ENCODE assay signal across 8 cellular contexts in the genomic region with DNA sequence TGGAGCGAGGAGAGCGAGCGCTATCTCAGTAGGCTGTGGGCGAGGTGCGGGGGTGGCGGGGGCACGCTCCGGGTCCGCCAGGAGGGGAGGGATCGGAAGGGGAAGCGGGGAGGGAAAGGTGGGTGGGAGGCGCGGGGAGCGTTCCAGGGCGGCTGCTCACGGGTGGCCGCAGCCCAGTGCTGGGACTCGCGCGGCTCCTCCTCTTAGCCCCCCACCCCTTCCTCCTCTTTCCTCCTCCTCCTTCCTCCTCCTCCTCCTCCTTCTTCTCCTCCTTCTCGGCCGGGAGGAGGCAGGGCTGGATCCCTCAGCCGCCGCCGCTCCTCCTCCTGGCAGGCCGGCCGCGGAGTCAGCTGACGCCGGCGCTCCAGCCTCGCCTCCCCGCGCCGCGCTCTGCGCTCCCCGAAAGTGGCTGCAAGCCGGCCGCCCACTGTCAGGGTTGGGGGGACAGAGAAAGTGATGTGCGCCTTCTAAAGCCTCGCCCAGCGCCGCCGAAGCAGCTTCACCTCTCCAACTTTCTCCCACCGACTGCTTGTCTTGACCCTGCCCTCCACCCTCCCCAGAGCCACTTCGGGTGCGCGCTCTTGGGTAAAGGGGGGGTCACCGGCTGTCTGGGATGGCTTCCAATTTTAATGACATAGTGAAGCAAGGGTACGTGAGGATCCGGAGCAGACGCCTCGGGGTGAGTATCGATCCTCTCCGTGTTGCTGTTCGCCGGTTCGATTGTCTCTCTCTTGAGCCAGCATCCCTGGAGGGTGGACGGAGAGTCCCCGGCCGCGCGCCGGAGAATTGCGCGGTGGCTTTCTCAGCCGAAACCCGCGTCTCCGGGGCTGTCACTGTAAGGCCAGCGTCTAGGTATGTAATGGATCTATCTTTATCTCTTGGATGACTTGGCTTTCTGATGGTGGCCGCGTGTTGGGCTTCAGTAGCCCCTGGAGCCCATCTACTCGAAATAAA. TPM values are rescaled to one million over a fixed set of nuclear protein-coding genes. Genes with fewer than 3 reads are reported as not detected.
DNase-seq lines count a peak whose midpoint lies in the region; ATAC-seq, FAIRE-seq and TF ChIP-seq lines count a peak whose summit lies in the region.

Gene DOK5, plus strand, starts transcription at position 260 of the 954 bp plus-strand sequence. Its CDS starts 354 bp downstream, at position 614.

- peaks cover 0 to 9% (median 5%) of the 10 kb centered on the region in 4 donors for H3K4me1 ChIP-seq in liver (ENCODE audit: control insufficient read depth in 4 of 4, insufficient read depth in 4 of 4, low read length in 3 of 4)

- 4% methylated on average over 75 of the region's 75 CpGs for WGBS in liver

- FAIRE-seq in H54 (lab: Jason Lieb, UNC), result no peak

- H3K9ac ChIP-seq in liver (ENCODE audit: low read depth in 1 of 2, low read length in 2 of 2), result no peak within 1 kb of the TSS

- peaks cover 3 to 29% (median 10%) of the 10 kb centered on the region in 4 donors for H3K27me3 ChIP-seq in liver (ENCODE audit: control insufficient read depth in 4 of 4, insufficient read depth in 4 of 4, low read length in 3 of 4)
- peaks cover 74% of the 10 kb centered on the region for H3K27me3 ChIP-seq in WERI-Rb-1 (ENCODE audit: insufficient read depth, low read depth, severe bottlenecking)

- H3K27ac ChIP-seq in liver (ENCODE audit: low read depth in 1 of 2, low read length in 2 of 2), result no peak within 1 kb of the TSS
- H3K27ac ChIP-seq in WERI-Rb-1, result no peak within 1 kb of the TSS

- H3K9me3 ChIP-seq in liver (ENCODE audit: control insufficient read depth in 4 of 4, low read length in 3 of 4) (peaks cover 0 to 5% (median 0%) of the 10 kb centered on the region in 4 donors), WERI-Rb-1 (ENCODE audit: severe bottlenecking) (no peaks in the 10 kb centered on the region)

- TF ChIP-seq POLR2A in H54 (IDR thresholded peaks at IDR 0.05; ENCODE audit: low read depth, low read length), result no peak

- H3K36me3 ChIP-seq in liver (ENCODE audit: control insufficient read depth in 4 of 4, insufficient read depth in 3 of 4, low read depth in 1 of 4, low read length in 3 of 4) (no peaks in the 10 kb centered on the region), WERI-Rb-1 (no peaks in the 10 kb centered on the region)

- peak; percentile 71 for DNase-seq in NCI-H226
- peak; percentile 8 for DNase-seq in dermis blood vessel endothelial cell
- peak; percentile 44 for DNase-seq in stromal cell of bone marrow (ENCODE audit: low read depth)
- DNase-seq in H54 (ENCODE audit: insufficient read length, low spot score), result no peak
- no peak for DNase-seq in activated gamma-delta T cell (lab: John Stamatoyannopoulos, UW)
- no peak for DNase-seq in WERI-Rb-1

- no peak for TF ChIP-seq CTCF in liver (IDR thresholded peaks at IDR 0.05; ENCODE audit: low read depth, low read length, missing input control)
- no peak for TF ChIP-seq CTCF in WERI-Rb-1 (IDR thresholded peaks at IDR 0.05; ENCODE audit: low read depth, low read length)

- ATAC-seq in HG03520 (IDR thresholded peaks at IDR 0.05; ENCODE audit: unreplicated experiment), result no peak

- peak within 1 kb of the TSS in 2 of 3 donors; percentile 29 to 43 for H3K4me3 ChIP-seq in liver (ENCODE audit: low read depth in 1 of 3, low read length in 3 of 3)
- H3K4me3 ChIP-seq in WERI-Rb-1 (ENCODE audit: low read depth, low read length), result no peak within 1 kb of the TSS

- TF ChIP-seq RAD21 in liver (IDR thresholded peaks at IDR 0.05), result no peak

TF ChIP-seq in liver, 16 proteins besides CTCF, POLR2A, EP300 and RAD21:
- no peak for TF ChIP-seq FOXA2 (IDR thresholded peaks at IDR 0.05)
- TF ChIP-seq, protein P1, sequence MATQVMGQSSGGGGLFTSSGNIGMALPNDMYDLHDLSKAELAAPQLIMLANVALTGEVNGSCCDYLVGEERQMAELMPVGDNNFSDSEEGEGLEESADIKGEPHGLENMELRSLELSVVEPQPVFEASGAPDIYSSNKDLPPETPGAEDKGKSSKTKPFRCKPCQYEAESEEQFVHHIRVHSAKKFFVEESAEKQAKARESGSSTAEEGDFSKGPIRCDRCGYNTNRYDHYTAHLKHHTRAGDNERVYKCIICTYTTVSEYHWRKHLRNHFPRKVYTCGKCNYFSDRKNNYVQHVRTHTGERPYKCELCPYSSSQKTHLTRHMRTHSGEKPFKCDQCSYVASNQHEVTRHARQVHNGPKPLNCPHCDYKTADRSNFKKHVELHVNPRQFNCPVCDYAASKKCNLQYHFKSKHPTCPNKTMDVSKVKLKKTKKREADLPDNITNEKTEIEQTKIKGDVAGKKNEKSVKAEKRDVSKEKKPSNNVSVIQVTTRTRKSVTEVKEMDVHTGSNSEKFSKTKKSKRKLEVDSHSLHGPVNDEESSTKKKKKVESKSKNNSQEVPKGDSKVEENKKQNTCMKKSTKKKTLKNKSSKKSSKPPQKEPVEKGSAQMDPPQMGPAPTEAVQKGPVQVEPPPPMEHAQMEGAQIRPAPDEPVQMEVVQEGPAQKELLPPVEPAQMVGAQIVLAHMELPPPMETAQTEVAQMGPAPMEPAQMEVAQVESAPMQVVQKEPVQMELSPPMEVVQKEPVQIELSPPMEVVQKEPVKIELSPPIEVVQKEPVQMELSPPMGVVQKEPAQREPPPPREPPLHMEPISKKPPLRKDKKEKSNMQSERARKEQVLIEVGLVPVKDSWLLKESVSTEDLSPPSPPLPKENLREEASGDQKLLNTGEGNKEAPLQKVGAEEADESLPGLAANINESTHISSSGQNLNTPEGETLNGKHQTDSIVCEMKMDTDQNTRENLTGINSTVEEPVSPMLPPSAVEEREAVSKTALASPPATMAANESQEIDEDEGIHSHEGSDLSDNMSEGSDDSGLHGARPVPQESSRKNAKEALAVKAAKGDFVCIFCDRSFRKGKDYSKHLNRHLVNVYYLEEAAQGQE (IDR thresholded peaks at IDR 0.05), result no peak
- TF ChIP-seq SP1 (IDR thresholded peaks at IDR 0.05), result no peak
- TF ChIP-seq GABPA (IDR thresholded peaks at IDR 0.05 in 1 of 2, conservative IDR thresholded peaks at IDR 0.05 in 1 of 2), result no peak
- TF ChIP-seq TAF1 (conservative IDR thresholded peaks at IDR 0.05), result no peak
- TF ChIP-seq FOXA1 (IDR thresholded peaks at IDR 0.05), result no peak
- TF ChIP-seq, protein P2, sequence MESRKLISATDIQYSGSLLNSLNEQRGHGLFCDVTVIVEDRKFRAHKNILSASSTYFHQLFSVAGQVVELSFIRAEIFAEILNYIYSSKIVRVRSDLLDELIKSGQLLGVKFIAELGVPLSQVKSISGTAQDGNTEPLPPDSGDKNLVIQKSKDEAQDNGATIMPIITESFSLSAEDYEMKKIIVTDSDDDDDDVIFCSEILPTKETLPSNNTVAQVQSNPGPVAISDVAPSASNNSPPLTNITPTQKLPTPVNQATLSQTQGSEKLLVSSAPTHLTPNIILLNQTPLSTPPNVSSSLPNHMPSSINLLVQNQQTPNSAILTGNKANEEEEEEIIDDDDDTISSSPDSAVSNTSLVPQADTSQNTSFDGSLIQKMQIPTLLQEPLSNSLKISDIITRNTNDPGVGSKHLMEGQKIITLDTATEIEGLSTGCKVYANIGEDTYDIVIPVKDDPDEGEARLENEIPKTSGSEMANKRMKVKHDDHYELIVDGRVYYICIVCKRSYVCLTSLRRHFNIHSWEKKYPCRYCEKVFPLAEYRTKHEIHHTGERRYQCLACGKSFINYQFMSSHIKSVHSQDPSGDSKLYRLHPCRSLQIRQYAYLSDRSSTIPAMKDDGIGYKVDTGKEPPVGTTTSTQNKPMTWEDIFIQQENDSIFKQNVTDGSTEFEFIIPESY (IDR thresholded peaks at IDR 0.05), result no peak

RNA-seq across cellular contexts. Expression of gene DOK5, which starts in this region (rescaled TPM):
- total RNA-seq in dermis blood vessel endothelial cell, result 0.34 and 0.51 TPM in 2 replicates
- under 1 TPM; 0.05 to 0.08 TPM for total RNA-seq in liver
- polyA plus RNA-seq in liver, result under 1 TPM; 0.10 to 0.16 TPM

Comparison
In these comparisons a context has a peak if more than half of its experiments do, and no peak if none do; other contexts are left out.
1. Peak in DNase-seq in dermis blood vessel endothelial cell; RNA of the gene not detected or under 1 TPM.
2. DNase-seq: peak in NCI-H226 (single experiment) and stromal cell of bone marrow (single experiment); none in H54 (single experiment), activated gamma-delta T cell (single experiment) and WERI-Rb-1 (single experiment).